ENCODE assay signal across 8 cellular contexts in the genomic region with DNA sequence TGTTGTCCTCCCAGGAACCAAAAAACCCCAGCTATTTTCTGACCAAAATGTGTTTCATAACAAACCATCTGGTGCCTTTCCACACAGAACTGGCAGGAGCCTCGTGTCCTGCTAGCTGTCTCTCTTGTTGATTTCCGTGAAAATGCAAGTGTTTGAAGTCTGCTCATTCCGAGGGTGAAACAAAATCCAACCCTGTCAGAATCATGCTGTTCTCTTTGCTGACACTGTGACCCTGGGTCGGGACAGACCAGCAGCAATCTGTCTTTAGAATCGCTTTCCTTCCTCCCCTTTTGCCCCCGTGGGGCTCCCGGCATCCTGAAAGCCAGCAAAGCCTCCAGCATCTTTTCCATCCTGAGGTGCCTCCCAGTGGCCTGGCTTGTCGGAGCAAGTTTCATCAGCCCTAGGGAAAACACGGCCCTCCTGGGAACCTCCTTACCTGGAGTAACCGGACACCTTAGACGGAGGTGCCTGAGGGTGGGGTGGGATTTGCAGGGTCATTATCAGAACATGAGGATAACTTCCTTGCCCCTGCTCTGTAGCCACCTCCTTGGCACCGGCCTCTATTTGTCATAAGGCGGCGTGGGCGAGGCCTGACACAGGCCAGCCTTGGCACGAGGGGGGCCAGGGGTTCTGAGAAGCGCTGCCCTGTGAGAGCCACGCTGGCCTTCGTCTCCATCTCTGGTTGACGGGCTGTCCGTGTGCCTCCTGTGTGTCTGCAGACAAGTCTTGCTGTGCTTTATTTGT. TPM values are rescaled to one million over a fixed set of nuclear protein-coding genes. Genes with fewer than 3 reads are reported as not detected.
DNase-seq lines count a peak whose midpoint lies in the region; ATAC-seq and TF ChIP-seq lines count a peak whose summit lies in the region.

No MANE protein-coding gene starts in this region.

- H3K4me3 ChIP-seq in AG04450 (ENCODE audit: low read depth, low read length) (no peak overlapping the region), HUES64 (ENCODE audit: low read length) (no peak overlapping the region), breast epithelium (peak overlapping the region in 1 of 3 donors; percentile 31), vagina (no peak overlapping the region)

- H3K27me3 ChIP-seq in AG04450 (ENCODE audit: control insufficient read depth, insufficient read depth, low read length) (no peaks in the 10 kb centered on the region), HUES64 (ENCODE audit: insufficient read depth, low read length) (no peaks in the 10 kb centered on the region), breast epithelium (no peaks in the 10 kb centered on the region), vagina (no peaks in the 10 kb centered on the region)

- H3K9ac ChIP-seq in HUES64 (ENCODE audit: low read depth, low read length) = peak overlapping the region; percentile 7; the same call in 1 of the 2 replicates

- intact Hi-C loops in breast epithelium (cut with DNase I; ENCODE audit: low total_unique reads) = no loop called here
- intact Hi-C loops in vagina (cut with DNase I) = no loop called here

- 70% methylated on average over 21 of the region's 21 CpGs for WGBS in HUES64

- H3K27ac ChIP-seq in AG04450 (ENCODE audit: low read depth, low read length) (peak overlapping the region; percentile 94), HUES64 (ENCODE audit: low read depth, low read length) (peak overlapping the region; percentile 69; the same call in 1 of the 2 replicates), breast epithelium (peak overlapping the region; percentile 86 to 94), vagina (peak overlapping the region; percentile 85)

- peak; percentile 26; the same call in 1 of the 2 replicates for TF ChIP-seq CTCF in AG04450 (IDR thresholded peaks at IDR 0.05; ENCODE audit: low read depth, low read length)
- TF ChIP-seq CTCF in breast epithelium (IDR thresholded peaks at IDR 0.05) = peak in 2 of 3 donors; percentile 31 to 33
- no peak for TF ChIP-seq CTCF in vagina (IDR thresholded peaks at IDR 0.05)

- peaks cover 28% of the 10 kb centered on the region; the same call in 1 of the 2 replicates for H3K4me1 ChIP-seq in HUES64 (ENCODE audit: insufficient read depth, low read length)
- H3K4me1 ChIP-seq in breast epithelium = peaks cover 8 to 17% of the 10 kb centered on the region in 2 donors
- peaks cover 54% of the 10 kb centered on the region for H3K4me1 ChIP-seq in vagina

- TF ChIP-seq POLR2A in breast epithelium (IDR thresholded peaks at IDR 0.05) = no peak
- no peak for TF ChIP-seq POLR2A in vagina (IDR thresholded peaks at IDR 0.05)

- CTCF ChIA-PET in AG04450 (lab: Charles Lee) = no interaction called here

- POLR2A ChIA-PET in AG04450 (lab: Yijun Ruan, JAX) = interaction anchor here (0.6 to 1.4 kb wide), 2 partner anchors 47 to 321 kb away, joined by 4 read pairs; a partner anchor contains a TSS

- no peak for ATAC-seq in GM21367 (IDR thresholded peaks at IDR 0.05; ENCODE audit: unreplicated experiment)

- H3K36me3 ChIP-seq in HUES64 (ENCODE audit: insufficient read depth, low read length) = no peaks in the 10 kb centered on the region
- H3K36me3 ChIP-seq in breast epithelium = no peaks in the 10 kb centered on the region
- H3K36me3 ChIP-seq in vagina = peaks cover 0 to 8% of the 10 kb centered on the region in 2 donors

- no peak for DNase-seq in AG04450 (ENCODE audit: low read depth, low spot score)
- peak; percentile 75 to 89 for DNase-seq in breast epithelium (ENCODE audit: low spot score in 2 of 2)
- DNase-seq in left kidney (ENCODE audit: low read depth, low spot score) = peak; percentile 76
- no peak for DNase-seq in vagina (ENCODE audit: extremely low spot score in 2 of 2)
- no peak for DNase-seq in activated gamma-delta T cell treated with Interleukin-2 at 50 U/mL for 16 hours
- no peak for DNase-seq in HK-2 (ENCODE audit: unreplicated experiment)

- H3K9me3 ChIP-seq in AG04450 (ENCODE audit: control insufficient read depth, insufficient read depth, low read length) (no peaks in the 10 kb centered on the region; the same call in 1 of the 2 replicates), HUES64 (ENCODE audit: insufficient read depth, low read depth, low read length) (no peaks in the 10 kb centered on the region), breast epithelium (no peaks in the 10 kb centered on the region), vagina (no peaks in the 10 kb centered on the region)

RNA-seq across cellular contexts. Expression of a gene that starts 24.9 kb away (rescaled TPM):
- polyA plus RNA-seq in AG04450 (2011; rRNA removed) = 12.4 and 12.6 TPM in 2 replicates
- polyA minus RNA-seq in AG04450 (2011; rRNA and poly(A)+ RNA removed) = 11.1 and 12.7 TPM in 2 replicates
- polyA plus RNA-seq in HUES64 (2013, experiment 1 of 2) = 9.5 TPM
- polyA plus RNA-seq in HUES64 (2013, experiment 2 of 2) = 12.1 TPM
- total RNA-seq in breast epithelium (10 to 100 TPM; 10.7 to 17.0 (median 16.5) TPM), vagina (22.3 TPM)

RNA-seq across cellular contexts. Expression of a gene that starts 48.3 kb away (rescaled TPM):
- 16.9 TPM in 2 replicates for polyA plus RNA-seq in AG04450 (2011; rRNA removed)
- polyA minus RNA-seq in AG04450 (2011; rRNA and poly(A)+ RNA removed) = 12.7 and 17.1 TPM in 2 replicates
- 4.5 TPM for polyA plus RNA-seq in HUES64 (2013, experiment 1 of 2)
- polyA plus RNA-seq in HUES64 (2013, experiment 2 of 2) = 6.4 TPM
- total RNA-seq in breast epithelium = 10 to 100 TPM in 1 of 3 donors, 1 to 10 TPM in 2; 6.7 to 13.8 (median 6.9) TPM
- total RNA-seq in vagina = 31.4 TPM

Comparison
In these comparisons a context has a peak if more than half of its experiments do, and no peak if none do; other contexts are left out.
1. DNase-seq: peak in breast epithelium (2 of 2) and left kidney (single experiment); none in AG04450 (single experiment), vagina (0 of 2), activated gamma-delta T cell treated with Interleukin-2 at 50 U/mL for 16 hours (single experiment) and HK-2 (single experiment).
2. CTCF ChIP-seq: peak in AG04450 (single experiment) and breast epithelium (2 of 3); none in vagina (0 of 3).
3. Peak in every context shown above with its lines, with median percentiles within 50 percentile points of each other: H3K27ac ChIP-seq.